Comparison of ENCODE assay signal across 1 cellular context in the genomic region with DNA sequence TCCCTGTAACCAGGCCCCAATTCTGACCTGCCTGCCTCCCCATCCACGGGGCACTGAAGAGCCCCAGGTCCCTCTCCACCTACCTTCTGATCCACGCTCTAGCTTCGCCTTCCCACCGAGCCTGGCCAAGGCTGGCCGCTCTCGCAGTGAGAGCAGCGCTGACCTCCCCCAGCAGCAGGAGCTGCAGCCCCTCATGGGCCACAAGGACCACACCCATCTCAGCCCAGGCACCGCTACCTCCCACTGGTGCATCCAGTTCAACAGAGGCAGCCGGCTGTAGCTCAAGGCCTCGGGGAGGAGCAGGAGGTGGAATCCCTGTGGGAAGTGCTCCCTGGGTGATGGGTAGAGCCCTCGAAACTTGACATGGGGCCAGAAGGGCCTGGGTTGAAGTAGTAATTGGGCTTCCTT.
TF ChIP-seq lines count a peak whose summit lies in the region.

No MANE protein-coding gene starts in this region.

TF ChIP-seq in K562, 482 proteins besides CTCF, POLR2A, EP300 and RAD21:
- TF ChIP-seq, protein P1, sequence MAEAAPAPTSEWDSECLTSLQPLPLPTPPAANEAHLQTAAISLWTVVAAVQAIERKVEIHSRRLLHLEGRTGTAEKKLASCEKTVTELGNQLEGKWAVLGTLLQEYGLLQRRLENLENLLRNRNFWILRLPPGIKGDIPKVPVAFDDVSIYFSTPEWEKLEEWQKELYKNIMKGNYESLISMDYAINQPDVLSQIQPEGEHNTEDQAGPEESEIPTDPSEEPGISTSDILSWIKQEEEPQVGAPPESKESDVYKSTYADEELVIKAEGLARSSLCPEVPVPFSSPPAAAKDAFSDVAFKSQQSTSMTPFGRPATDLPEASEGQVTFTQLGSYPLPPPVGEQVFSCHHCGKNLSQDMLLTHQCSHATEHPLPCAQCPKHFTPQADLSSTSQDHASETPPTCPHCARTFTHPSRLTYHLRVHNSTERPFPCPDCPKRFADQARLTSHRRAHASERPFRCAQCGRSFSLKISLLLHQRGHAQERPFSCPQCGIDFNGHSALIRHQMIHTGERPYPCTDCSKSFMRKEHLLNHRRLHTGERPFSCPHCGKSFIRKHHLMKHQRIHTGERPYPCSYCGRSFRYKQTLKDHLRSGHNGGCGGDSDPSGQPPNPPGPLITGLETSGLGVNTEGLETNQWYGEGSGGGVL (CRISPR knock-in tag; IDR thresholded peaks at IDR 0.05), result no peak
- TF ChIP-seq MXI1 (IDR thresholded peaks at IDR 0.05; ENCODE audit: low read depth, low read length) (no peak), POLR2AphosphoS2 (IDR thresholded peaks at IDR 0.05; ENCODE audit: low read length) (peak; percentile 7; the same call in 1 of the 2 replicates), NFXL1 (CRISPR knock-in tag; IDR thresholded peaks at IDR 0.05) (no peak), MCM2 (IDR thresholded peaks at IDR 0.05; ENCODE audit: low read depth) (no peak), ZNF212 (CRISPR knock-in tag; IDR thresholded peaks at IDR 0.05) (no peak), ZNF263 (CRISPR knock-in tag; IDR thresholded peaks at IDR 0.05; ENCODE audit: borderline replicate concordance) (peak; percentile 61; the same call in 1 of the 2 replicates), POLR2G (IDR thresholded peaks at IDR 0.05; ENCODE audit: low read depth, low read length) (peak; percentile 74), PML (IDR thresholded peaks at IDR 0.05; ENCODE audit: low read length) (no peak)
- TF ChIP-seq, protein P2, sequence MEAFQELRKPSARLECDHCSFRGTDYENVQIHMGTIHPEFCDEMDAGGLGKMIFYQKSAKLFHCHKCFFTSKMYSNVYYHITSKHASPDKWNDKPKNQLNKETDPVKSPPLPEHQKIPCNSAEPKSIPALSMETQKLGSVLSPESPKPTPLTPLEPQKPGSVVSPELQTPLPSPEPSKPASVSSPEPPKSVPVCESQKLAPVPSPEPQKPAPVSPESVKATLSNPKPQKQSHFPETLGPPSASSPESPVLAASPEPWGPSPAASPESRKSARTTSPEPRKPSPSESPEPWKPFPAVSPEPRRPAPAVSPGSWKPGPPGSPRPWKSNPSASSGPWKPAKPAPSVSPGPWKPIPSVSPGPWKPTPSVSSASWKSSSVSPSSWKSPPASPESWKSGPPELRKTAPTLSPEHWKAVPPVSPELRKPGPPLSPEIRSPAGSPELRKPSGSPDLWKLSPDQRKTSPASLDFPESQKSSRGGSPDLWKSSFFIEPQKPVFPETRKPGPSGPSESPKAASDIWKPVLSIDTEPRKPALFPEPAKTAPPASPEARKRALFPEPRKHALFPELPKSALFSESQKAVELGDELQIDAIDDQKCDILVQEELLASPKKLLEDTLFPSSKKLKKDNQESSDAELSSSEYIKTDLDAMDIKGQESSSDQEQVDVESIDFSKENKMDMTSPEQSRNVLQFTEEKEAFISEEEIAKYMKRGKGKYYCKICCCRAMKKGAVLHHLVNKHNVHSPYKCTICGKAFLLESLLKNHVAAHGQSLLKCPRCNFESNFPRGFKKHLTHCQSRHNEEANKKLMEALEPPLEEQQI (IDR thresholded peaks at IDR 0.05), result no peak
- TF ChIP-seq, protein P3, sequence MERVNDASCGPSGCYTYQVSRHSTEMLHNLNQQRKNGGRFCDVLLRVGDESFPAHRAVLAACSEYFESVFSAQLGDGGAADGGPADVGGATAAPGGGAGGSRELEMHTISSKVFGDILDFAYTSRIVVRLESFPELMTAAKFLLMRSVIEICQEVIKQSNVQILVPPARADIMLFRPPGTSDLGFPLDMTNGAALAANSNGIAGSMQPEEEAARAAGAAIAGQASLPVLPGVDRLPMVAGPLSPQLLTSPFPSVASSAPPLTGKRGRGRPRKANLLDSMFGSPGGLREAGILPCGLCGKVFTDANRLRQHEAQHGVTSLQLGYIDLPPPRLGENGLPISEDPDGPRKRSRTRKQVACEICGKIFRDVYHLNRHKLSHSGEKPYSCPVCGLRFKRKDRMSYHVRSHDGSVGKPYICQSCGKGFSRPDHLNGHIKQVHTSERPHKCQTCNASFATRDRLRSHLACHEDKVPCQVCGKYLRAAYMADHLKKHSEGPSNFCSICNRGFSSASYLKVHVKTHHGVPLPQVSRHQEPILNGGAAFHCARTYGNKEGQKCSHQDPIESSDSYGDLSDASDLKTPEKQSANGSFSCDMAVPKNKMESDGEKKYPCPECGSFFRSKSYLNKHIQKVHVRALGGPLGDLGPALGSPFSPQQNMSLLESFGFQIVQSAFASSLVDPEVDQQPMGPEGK (CRISPR knock-in tag; IDR thresholded peaks at IDR 0.05; ENCODE audit: borderline replicate concordance), result no peak
